Comparison of ENCODE assay signal across 24 cellular contexts in genomic region chr10:126854726-126855125, GRCh38. TPM values are rescaled to one million over a fixed set of nuclear protein-coding genes. Genes with fewer than 3 reads are reported as not detected.
A peak's percentile ranks its signal among the peaks of the same experiment; 100 is the strongest.
DNase-seq lines count a peak whose midpoint lies in the region; ATAC-seq, FAIRE-seq and TF ChIP-seq lines count a peak whose summit lies in the region.
"Had no signal": no experiment of that assay in that cellular context is flagged by ENCODE, and none has a peak within 500 bp of the region (broad histone marks: within the 10 kb centered on the region; RNA-seq: fewer than 3 reads in every experiment).

No MANE protein-coding gene starts in this region.

- no peaks in the 10 kb centered on the region for H4K20me1 ChIP-seq in osteoblast (ENCODE audit: insufficient read depth, low read length)
- H4K20me1 ChIP-seq: BLaER1 had no signal

- no peaks in the 10 kb centered on the region for H3K27me3 Mint-ChIP-seq in type B pancreatic cell
- H3K27me3 Mint-ChIP-seq in osteocyte (ENCODE audit: unreplicated experiment), result peaks cover 9% of the 10 kb centered on the region
- H3K27me3 Mint-ChIP-seq: CD4-positive, alpha-beta memory T cell; CD4-positive, CD25-positive, alpha-beta regulatory T cell had no signal

- peaks cover 21% of the 10 kb centered on the region for H3K27me3 ChIP-seq in osteoblast (ENCODE audit: insufficient read depth, low read length)
- H3K27me3 ChIP-seq in pancreas, result no peaks in the 10 kb centered on the region
- H3K27me3 ChIP-seq: BE2C, BLaER1 had no signal

- H3K27ac Mint-ChIP-seq in type B pancreatic cell (no peak overlapping the region), osteocyte (ENCODE audit: unreplicated experiment) (no peak overlapping the region)
- H3K27ac Mint-ChIP-seq in stimulated activated effector memory CD8-positive, alpha-beta T cell treated with anti-CD3 and anti-CD28 coated beads, Interleukin-12 subunit alpha, Interleukin-12 subunit beta, amount 100 ng/mL, for 72 hours, result no peak overlapping the region
- H3K27ac Mint-ChIP-seq: CD14-positive monocyte; CD4-positive, alpha-beta memory T cell; CD4-positive, CD25-positive, alpha-beta regulatory T cell; CD8-positive, alpha-beta memory T cell had no signal

- H3K4me3 Mint-ChIP-seq in type B pancreatic cell (no peak overlapping the region), osteocyte (ENCODE audit: unreplicated experiment) (no peak overlapping the region)
- no peak overlapping the region for H3K4me3 Mint-ChIP-seq in stimulated activated effector memory CD8-positive, alpha-beta T cell treated with anti-CD3 and anti-CD28 coated beads, Interleukin-12 subunit alpha, Interleukin-12 subunit beta, amount 100 ng/mL, for 72 hours
- H3K4me3 Mint-ChIP-seq: CD14-positive monocyte; CD4-positive, alpha-beta memory T cell; CD4-positive, CD25-positive, alpha-beta regulatory T cell; CD8-positive, alpha-beta memory T cell had no signal

- no peak overlapping the region for H2AFZ ChIP-seq in osteoblast (ENCODE audit: low read length)

- H3K4me2 ChIP-seq in osteoblast (ENCODE audit: insufficient read depth, low read length), result no peak overlapping the region
- H3K4me2 ChIP-seq: BLaER1 had no signal

- no peak for ATAC-seq in stimulated activated effector memory CD8-positive, alpha-beta T cell treated with anti-CD3 and anti-CD28 coated beads, Interleukin-12 subunit alpha, Interleukin-12 subunit beta, amount 100 ng/mL, for 72 hours
- ATAC-seq in GM21528 (IDR thresholded peaks at IDR 0.05; ENCODE audit: low FRiP score, unreplicated experiment), result no peak
- no peak for ATAC-seq in pancreas

- H3K4me1 ChIP-seq in osteoblast (ENCODE audit: insufficient read depth, low read length) (no peaks in the 10 kb centered on the region), pancreas (no peaks in the 10 kb centered on the region)
- H3K4me1 ChIP-seq: BE2C, BLaER1 had no signal

- WGBS in pancreas, 2 donors, result 87 to 90% methylated on average over 3 of the region's 3 CpGs

- TF ChIP-seq CTCF in osteoblast (IDR thresholded peaks at IDR 0.05; ENCODE audit: extremely low read depth, low read depth, low read length), result no peak
- TF ChIP-seq CTCF in type B pancreatic cell (conservative IDR thresholded peaks at IDR 0.05), result no peak
- no peak for TF ChIP-seq CTCF in osteocyte (IDR thresholded peaks at IDR 0.05)
- no peak for TF ChIP-seq CTCF in pancreas (IDR thresholded peaks at IDR 0.05)

- no peaks in the 10 kb centered on the region for H3K36me3 ChIP-seq in osteoblast (ENCODE audit: insufficient read depth, low read length)
- H3K36me3 ChIP-seq in pancreas, result no peaks in the 10 kb centered on the region
- H3K36me3 ChIP-seq: BE2C, BLaER1 had no signal

- no peak for FAIRE-seq in pancreas (lab: Jason Lieb, UNC)
- FAIRE-seq: A204.1, G401.6, GM12891, GM19239 had no signal

- intact Hi-C loops in pancreas (cut with DNase I), result no loop called here

- H3K9me3 ChIP-seq in osteoblast (ENCODE audit: low read depth, low read length) (peaks cover 5% of the 10 kb centered on the region), pancreas (no peaks in the 10 kb centered on the region)
- H3K9me3 ChIP-seq: BE2C, BLaER1 had no signal

- H3K27ac ChIP-seq in osteoblast (ENCODE audit: low read depth, low read length) (no peak overlapping the region), pancreas (no peak overlapping the region)
- H3K27ac ChIP-seq: BLaER1 had no signal

- DNase-seq in ecto neural progenitor cell (ENCODE audit: low spot score) (peak; percentile 3), islet precursor cell (peak; percentile 52), osteoblast (ENCODE audit: insufficient read length, low spot score, missing footprints) (peak; percentile 85), type B pancreatic cell (ENCODE audit: extremely low spot score, unreplicated experiment) (peak; percentile 22), osteocyte (ENCODE audit: extremely low spot score, unreplicated experiment) (no peak), pancreas (no peak)
- no peak for DNase-seq in stimulated activated effector memory CD8-positive, alpha-beta T cell treated with anti-CD3 and anti-CD28 coated beads, Interleukin-12 subunit alpha, Interleukin-12 subunit beta, amount 100 ng/mL, for 72 hours (ENCODE audit: low spot score in 2 of 2)
- DNase-seq: 8988T; ACHN; BE2C; C1 segment of cervical spinal cord; CD4-positive, alpha-beta memory T cell; CD4-positive, CD25-positive, alpha-beta regulatory T cell; CD8-positive, alpha-beta memory T cell; COR-L47; DMS79 treated with DMSO at 0.1 percent for 48 hours; GF-D8 had no signal

- H3K36me3 Mint-ChIP-seq in type B pancreatic cell, result no peaks in the 10 kb centered on the region
- no peaks in the 10 kb centered on the region for H3K36me3 Mint-ChIP-seq in stimulated activated effector memory CD8-positive, alpha-beta T cell treated with anti-CD3 and anti-CD28 coated beads, Interleukin-12 subunit alpha, Interleukin-12 subunit beta, amount 100 ng/mL, for 72 hours
- no peaks in the 10 kb centered on the region for H3K36me3 Mint-ChIP-seq in osteocyte (ENCODE audit: unreplicated experiment)
- H3K36me3 Mint-ChIP-seq: CD14-positive monocyte; CD4-positive, alpha-beta memory T cell; CD4-positive, CD25-positive, alpha-beta regulatory T cell; CD8-positive, alpha-beta memory T cell had no signal

- H3K9me3 Mint-ChIP-seq in type B pancreatic cell, result no peaks in the 10 kb centered on the region
- H3K9me3 Mint-ChIP-seq in stimulated activated effector memory CD8-positive, alpha-beta T cell treated with anti-CD3 and anti-CD28 coated beads, Interleukin-12 subunit alpha, Interleukin-12 subunit beta, amount 100 ng/mL, for 72 hours, result peaks cover 4% of the 10 kb centered on the region
- no peaks in the 10 kb centered on the region for H3K9me3 Mint-ChIP-seq in osteocyte (ENCODE audit: unreplicated experiment)

- no peaks in the 10 kb centered on the region for H3K79me2 ChIP-seq in osteoblast (ENCODE audit: insufficient read depth, low read length)

- H3K4me1 Mint-ChIP-seq in type B pancreatic cell (ENCODE audit: unreplicated experiment) (peaks cover 15% of the 10 kb centered on the region), osteocyte (ENCODE audit: unreplicated experiment) (no peaks in the 10 kb centered on the region)
- no peaks in the 10 kb centered on the region for H3K4me1 Mint-ChIP-seq in stimulated activated effector memory CD8-positive, alpha-beta T cell treated with anti-CD3 and anti-CD28 coated beads, Interleukin-12 subunit alpha, Interleukin-12 subunit beta, amount 100 ng/mL, for 72 hours
- H3K4me1 Mint-ChIP-seq: CD4-positive, alpha-beta memory T cell; CD4-positive, CD25-positive, alpha-beta regulatory T cell; CD8-positive, alpha-beta memory T cell had no signal

- H3K4me3 ChIP-seq in osteoblast (ENCODE audit: insufficient read depth, low read length), result no peak overlapping the region
- H3K4me3 ChIP-seq in pancreas, result no peak overlapping the region
- H3K4me3 ChIP-seq: BLaER1 had no signal

RNA-seq across cellular contexts. Expression of gene DOCK1, which starts 50.5 kb away (rescaled TPM):
- total RNA-seq in osteoblast (80.3 and 106 TPM in 2 replicates), type B pancreatic cell (ENCODE audit: low replicate concordance) (61.6 and 67.4 TPM in 2 replicates), osteocyte (66.3 and 68.7 TPM in 2 replicates), pancreas (10 to 100 TPM; 23.0 to 38.6 (median 24.5) TPM)
- polyA plus RNA-seq in pancreas, result 10 to 100 TPM; 12.1 to 14.0 TPM
- polyA plus RNA-seq: CD4-positive, alpha-beta memory T cell; CD4-positive, CD25-positive, alpha-beta regulatory T cell; CD8-positive, alpha-beta memory T cell had no signal

Comparison
In these comparisons a context has a peak if more than half of its experiments do, and no peak if none do; other contexts are left out.
1. DNase-seq: peak in ecto neural progenitor cell (single experiment), islet precursor cell (single experiment), osteoblast (single experiment) and type B pancreatic cell (single experiment); none in stimulated activated effector memory CD8-positive, alpha-beta T cell treated with anti-CD3 and anti-CD28 coated beads, Interleukin-12 subunit alpha, Interleukin-12 subunit beta, amount 100 ng/mL, for 72 hours (0 of 2), osteocyte (single experiment) and pancreas (0 of 6).